21 cellular contexts compared by ENCODE assay signal in the genomic region with DNA sequence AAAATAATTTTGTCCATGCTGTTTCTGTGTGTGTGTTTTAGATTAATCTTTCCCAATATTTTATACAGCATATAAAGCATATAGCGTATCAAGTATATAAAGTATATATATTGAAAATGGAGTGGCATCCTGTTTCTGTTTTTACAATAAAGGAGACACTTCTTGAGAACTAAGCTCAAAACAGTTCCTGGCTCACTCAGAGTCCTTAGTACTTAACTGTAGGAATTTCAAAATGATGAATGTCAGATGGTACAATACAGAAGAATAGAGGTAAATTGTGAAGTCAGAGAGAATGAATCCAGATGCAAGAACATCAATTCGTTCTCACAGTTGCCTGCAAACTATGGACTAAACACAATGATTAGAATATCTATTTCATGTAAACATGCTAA.
"Had no signal": no experiment of that assay in that cellular context is flagged by ENCODE, and none has a peak within 500 bp of the region (broad histone marks: within the 10 kb centered on the region; RNA-seq: fewer than 3 reads in every experiment).

No MANE protein-coding gene starts in this region.

- H3K4me1 Mint-ChIP-seq: activated T-helper 17 cell treated with anti-CD3 and anti-CD28 coated beads, Interleukin-2, amount 50 U/mL, for 72 hours; natural killer cell had no signal

- H3K4me3 ChIP-seq: left lung, lung, ovary, prostate gland, spleen, testis, vagina had no signal

- H3K36me3 ChIP-seq: left lung, ovary, prostate gland, spleen, vagina had no signal

- H3K27me3 ChIP-seq: left lung, ovary, spleen, testis, vagina had no signal

- H3K4me1 ChIP-seq: left lung, prostate gland, spleen, testis, vagina had no signal

- H3K27ac ChIP-seq: epithelial cell of prostate, left lung, ovary, prostate gland, spleen, testis, vagina had no signal

- H3K27ac Mint-ChIP-seq: activated naive CD8-positive, alpha-beta T cell; activated T-helper 17 cell treated with anti-CD3 and anti-CD28 coated beads, Interleukin-2, amount 50 U/mL, for 72 hours; natural killer cell; type B pancreatic cell; WTC11 had no signal

- H3K4me3 Mint-ChIP-seq: activated naive CD8-positive, alpha-beta T cell; activated T-helper 17 cell treated with anti-CD3 and anti-CD28 coated beads, Interleukin-2, amount 50 U/mL, for 72 hours; natural killer cell; type B pancreatic cell; WTC11 had no signal

- H3K9me3 ChIP-seq: left lung, ovary, prostate gland, spleen, testis, vagina had no signal

- H3K27me3 Mint-ChIP-seq: activated naive CD8-positive, alpha-beta T cell; activated T-helper 17 cell treated with anti-CD3 and anti-CD28 coated beads, Interleukin-2, amount 50 U/mL, for 72 hours had no signal

- H3K36me3 Mint-ChIP-seq: activated naive CD8-positive, alpha-beta T cell; natural killer cell; type B pancreatic cell; WTC11 had no signal

- H3K9me3 Mint-ChIP-seq: WTC11 had no signal

- DNase-seq: activated naive CD4-positive, alpha-beta T cell; activated T-cell treated with anti-CD3 and anti-CD28 coated beads, Interleukin-2, amount 50 U/mL, for 1 hour; cortex of kidney; foreskin melanocyte; kidney glomerular epithelial cell; left lung; natural killer cell; ovary; spleen; stimulated activated CD4-positive, alpha-beta T cell treated with anti-CD3 and anti-CD28 coated beads, Interleukin-4, amount 100 ng/mL, for 1 hour; stimulated activated naive CD4-positive, alpha-beta T cell; T-helper 9 cell; testis had no signal

- ATAC-seq: activated T-helper 17 cell treated with anti-CD3 and anti-CD28 coated beads, Interleukin-2, amount 50 U/mL, for 72 hours; left lung; natural killer cell; WTC11 had no signal
